Comparison of ENCODE assay signal across 1 cellular context in the genomic region with DNA sequence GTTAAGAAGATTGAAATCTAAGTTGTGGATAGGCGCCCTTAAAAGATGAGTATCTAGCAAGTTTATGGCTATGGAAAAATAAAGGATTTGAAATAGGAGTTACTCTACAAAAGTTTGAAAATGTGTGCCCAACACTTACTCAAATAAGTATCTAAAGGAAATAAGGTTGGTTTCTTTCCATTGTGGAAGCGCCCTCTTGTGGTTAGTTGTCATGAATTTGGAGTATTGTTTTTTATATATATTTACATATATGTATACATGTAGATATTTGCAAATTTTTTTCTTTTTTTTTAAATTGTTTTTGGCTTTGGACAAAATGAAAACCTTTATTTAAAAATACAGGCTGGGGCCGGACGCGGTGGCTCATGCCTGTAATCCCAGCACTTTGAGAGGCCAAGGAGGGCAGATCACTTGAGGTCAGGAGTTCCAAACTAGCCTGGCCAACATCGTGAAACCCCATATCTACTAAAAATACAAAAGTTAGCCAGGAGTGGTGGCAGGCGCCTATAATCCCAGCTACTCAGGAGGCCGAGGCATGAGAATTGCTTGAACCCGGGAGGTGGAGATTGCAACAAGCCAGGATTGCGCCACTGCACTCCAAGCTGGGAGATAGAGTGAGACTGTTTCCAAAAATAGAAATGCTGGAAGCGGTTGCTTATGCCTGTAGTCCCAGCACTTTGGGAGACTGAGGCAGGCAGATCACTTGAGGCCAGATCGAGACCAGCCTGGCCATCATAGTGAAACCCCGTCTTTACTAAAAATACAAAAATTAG.
TF ChIP-seq lines count a peak whose summit lies in the region.

No MANE protein-coding gene starts in this region.

TF ChIP-seq in IMR-90, 13 proteins besides CTCF, POLR2A, EP300 and RAD21:
- no peak for TF ChIP-seq FOS (IDR thresholded peaks at IDR 0.05; ENCODE audit: low read depth, low read length)
- peak; percentile 65 for TF ChIP-seq SMC3 (IDR thresholded peaks at IDR 0.05; ENCODE audit: low read depth, low read length)
- no peak for TF ChIP-seq RFX5 (IDR thresholded peaks at IDR 0.05; ENCODE audit: low read depth, low read length)
- TF ChIP-seq CEBPB (IDR thresholded peaks at IDR 0.05; ENCODE audit: low read depth, low read length) = peak; percentile 91
- TF ChIP-seq, protein P1, sequence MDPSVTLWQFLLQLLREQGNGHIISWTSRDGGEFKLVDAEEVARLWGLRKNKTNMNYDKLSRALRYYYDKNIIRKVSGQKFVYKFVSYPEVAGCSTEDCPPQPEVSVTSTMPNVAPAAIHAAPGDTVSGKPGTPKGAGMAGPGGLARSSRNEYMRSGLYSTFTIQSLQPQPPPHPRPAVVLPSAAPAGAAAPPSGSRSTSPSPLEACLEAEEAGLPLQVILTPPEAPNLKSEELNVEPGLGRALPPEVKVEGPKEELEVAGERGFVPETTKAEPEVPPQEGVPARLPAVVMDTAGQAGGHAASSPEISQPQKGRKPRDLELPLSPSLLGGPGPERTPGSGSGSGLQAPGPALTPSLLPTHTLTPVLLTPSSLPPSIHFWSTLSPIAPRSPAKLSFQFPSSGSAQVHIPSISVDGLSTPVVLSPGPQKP (IDR thresholded peaks at IDR 0.05; ENCODE audit: borderline replicate concordance, low read depth, low read length) = no peak
